Comparison of ENCODE assay signal across 9 cellular contexts in genomic region chr7:68119411-68119810, GRCh38.
"Had no signal": no experiment of that assay in that cellular context is flagged by ENCODE, and none has a peak within 500 bp of the region (broad histone marks: within the 10 kb centered on the region; RNA-seq: fewer than 3 reads in every experiment).

No MANE protein-coding gene starts in this region.

- H2AFZ ChIP-seq: GM23248, GM23338 had no signal

- H3K9me3 ChIP-seq: HAP-1 had no signal

- H3K27ac Mint-ChIP-seq: GM23338, H9, HFFc6 had no signal

- H3K9ac ChIP-seq: GM23248 had no signal

- H3K4me2 ChIP-seq: GM23338 had no signal

- H3K4me1 Mint-ChIP-seq: GM23338, H9 had no signal

- H3K4me1 ChIP-seq: HAP-1 had no signal

- DNase-seq: GM23248, GOT3, H7, H9, HCEC 1CT, HFFc6 had no signal

- ATAC-seq: GM23338, HCT116 had no signal

- H3K4me3 Mint-ChIP-seq: GM23338, H9, HFFc6 had no signal

- H3K36me3 ChIP-seq: HAP-1 had no signal

- H3K27ac ChIP-seq: GM23248 had no signal

- H3K4me3 ChIP-seq: GM23248, GM23338, HAP-1 had no signal
